25 cellular contexts compared by ENCODE assay signal in genomic region chr5:103404483-103404882, GRCh38.
"Had no signal": no experiment of that assay in that cellular context is flagged by ENCODE, and none has a peak within 500 bp of the region (broad histone marks: within the 10 kb centered on the region; RNA-seq: fewer than 3 reads in every experiment).

No MANE protein-coding gene starts in this region.

- H3K4me2 ChIP-seq: hepatocyte, neural progenitor cell, smooth muscle cell had no signal

- H3K27me3 ChIP-seq: heart right ventricle, hepatocyte, neural progenitor cell, neutrophil, right atrium auricular region, sigmoid colon, tibial nerve, uterus had no signal

- H3K36me3 ChIP-seq: heart right ventricle, left ventricle myocardium inferior, neural progenitor cell, neutrophil, right atrium auricular region, sigmoid colon, tibial nerve, uterus had no signal

- H3K4me1 ChIP-seq: heart right ventricle, left ventricle myocardium inferior, neural progenitor cell, right atrium auricular region, sigmoid colon, tibial nerve, uterus had no signal

- FAIRE-seq: keratinocyte had no signal

- H3K9me3 ChIP-seq: heart right ventricle, left ventricle myocardium inferior, neutrophil, right atrium auricular region, sigmoid colon, tibial nerve, uterus had no signal

- DNase-seq: heart right ventricle; left ventricle myocardium inferior; mesendoderm; naive B cell; natural killer cell; nephron progenitor cell; occipital lobe; sigmoid colon; stimulated activated CD4-positive, alpha-beta T cell treated with anti-CD3 and anti-CD28 coated beads, Interleukin-1b, Interleukin-23, amount 100 ng/mL, for 48 hours; stimulated activated CD4-positive, alpha-beta T cell treated with anti-CD3 and anti-CD28 coated beads, Interleukin-2, amount 100 ng/mL, for 48 hours; stimulated activated CD4-positive, alpha-beta T cell treated with anti-CD3 and anti-CD28 coated beads, Interleukin-4, amount 100 ng/mL, for 4 hours; stimulated activated CD8-positive, alpha-beta memory T cell treated with anti-CD3 and anti-CD28 coated beads, Interleukin-4, amount 100 ng/mL, for 48 hours; stimulated activated naive CD4-positive, alpha-beta T cell treated with Interleukin-2 at 50 U/mL for 16 hours; stimulated activated naive CD8-positive, alpha-beta T cell treated with anti-CD3 and anti-CD28 coated beads, Interleukin-15, amount 100 ng/mL, for 72 hours; substantia nigra; uterus had no signal

- ATAC-seq: heart right ventricle; natural killer cell; stimulated activated memory B cell treated with anti-CD40 and anti-IgM and Interleukin-4, amounts not matched to agents 10 μg/mL and 1 μg/mL and 100 μg/mL, for 72 hours; stimulated activated naive CD8-positive, alpha-beta T cell treated with anti-CD3 and anti-CD28 coated beads, Interleukin-15, amount 100 ng/mL, for 72 hours had no signal

- H3K27ac ChIP-seq: heart right ventricle, hepatocyte, left ventricle myocardium inferior, neural progenitor cell, neutrophil, right atrium auricular region, sigmoid colon, tibial nerve, uterus had no signal

- H3K4me3 ChIP-seq: heart right ventricle, hepatocyte, left ventricle myocardium inferior, lung, neural progenitor cell, right atrium auricular region, sigmoid colon, smooth muscle cell, tibial nerve, uterus had no signal
